In the genomic region with DNA sequence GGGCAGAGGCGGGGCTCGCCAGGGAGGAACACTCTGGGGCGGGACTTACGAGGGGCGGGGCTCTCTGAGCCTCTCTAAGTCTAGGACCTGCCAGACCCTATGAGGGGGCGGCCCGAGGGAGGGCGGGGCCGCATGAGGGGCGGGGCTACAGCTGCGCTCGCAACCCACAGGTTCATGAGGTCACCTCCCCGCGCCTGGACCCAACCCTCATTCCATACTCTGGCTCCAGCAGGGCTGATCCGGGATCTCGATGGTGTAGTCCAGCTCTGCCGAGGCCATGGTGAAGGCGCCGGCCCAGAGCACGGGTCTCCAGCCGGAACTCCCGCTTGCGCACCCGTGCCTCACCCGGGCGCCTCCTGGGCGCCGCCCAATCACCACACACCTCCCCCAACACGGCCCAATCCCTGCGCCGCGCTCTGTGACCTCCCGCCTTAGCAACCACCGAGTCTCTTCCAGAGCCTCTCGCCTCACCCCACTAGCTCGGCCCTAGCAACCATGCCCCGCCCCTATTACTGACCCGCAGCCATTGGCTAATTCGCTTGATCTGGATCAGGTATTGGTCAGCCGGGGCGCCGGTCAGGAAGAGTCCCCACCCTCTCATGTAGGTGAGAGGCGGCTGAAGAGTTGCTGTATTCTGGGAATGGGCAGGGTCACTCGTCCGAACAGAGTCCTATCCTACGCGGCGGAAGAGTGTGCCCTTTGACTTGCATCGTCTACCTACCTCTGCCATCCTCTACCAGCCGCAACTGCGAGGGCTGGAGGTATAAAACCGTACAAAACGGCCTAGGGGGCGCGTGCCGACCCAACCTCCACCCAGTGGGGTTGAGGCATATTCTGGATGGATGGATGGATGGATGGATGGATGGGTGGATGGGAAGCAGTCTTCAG, we compare ENCODE assay signal across 8 cellular contexts. TPM values are rescaled to one million over a fixed set of nuclear protein-coding genes. Genes with fewer than 3 reads are reported as not detected.
A peak's percentile ranks its signal among the peaks of the same experiment; 100 is the strongest.
DNase-seq lines count a peak whose midpoint lies in the region; ATAC-seq and TF ChIP-seq lines count a peak whose summit lies in the region.

A gene (plus strand): TSS at position 602 of the 888 bp plus-strand sequence. CDS start 14,984 bp downstream, outside the sequence.
A gene (minus strand): TSS at position 369 of the 888 bp plus-strand sequence. CDS start 90 bp downstream, at position 279.

- no peaks in the 10 kb centered on the region for H3K9me3 Mint-ChIP-seq in dendritic cell treated with granulocyte-macrophage colony-stimulating factor and Interleukin-4, amounts not matched to agents 40 ng/mL and 50 ng/mL, for 4 days

- ATAC-seq in GM19351 (IDR thresholded peaks at IDR 0.05; ENCODE audit: unreplicated experiment), result peak; percentile 88
- ATAC-seq in HG03520 (IDR thresholded peaks at IDR 0.05; ENCODE audit: unreplicated experiment), result peak; percentile 91
- peak; percentile 92 for ATAC-seq in left lung

- H3K27me3 ChIP-seq in left lung, result no peaks in the 10 kb centered on the region

- peak; percentile 100 for DNase-seq in NCI-H526 treated with DMSO at 0.1 percent for 48 hours (lab: John Stamatoyannopoulos, UW)
- DNase-seq in activated CD4-positive, alpha-beta T cell treated with anti-CD3 and anti-CD28 coated beads, Interleukin-2, amount 50 U/mL, for 24 hours (ENCODE audit: low read depth in 1 of 2, low spot score in 1 of 2), result peak; percentile 95 to 97
- DNase-seq in left lung, result peak; percentile 99 to 100
- DNase-seq in stimulated activated CD4-positive, alpha-beta T cell treated with anti-CD3 and anti-CD28 coated beads, Interleukin-2, amount 100 ng/mL, for 4 hours (ENCODE audit: low read depth), result peak; percentile 94

- H3K4me3 Mint-ChIP-seq in dendritic cell treated with granulocyte-macrophage colony-stimulating factor and Interleukin-4, amounts not matched to agents 40 ng/mL and 50 ng/mL, for 4 days, result peak within 1 kb of the TSS; percentile 87

- H3K36me3 ChIP-seq in left lung, result no peaks in the 10 kb centered on the region

- no peak for TF ChIP-seq CTCF in C4-2B (conservative IDR thresholded peaks at IDR 0.05)
- TF ChIP-seq CTCF in left lung (IDR thresholded peaks at IDR 0.05), result no peak

- intact Hi-C loops in dendritic cell treated with granulocyte-macrophage colony-stimulating factor and Interleukin-4, amounts not matched to agents 40 ng/mL and 50 ng/mL, for 4 days (cut with micrococcal nuclease), result no loop called here
- intact Hi-C loops in left lung (cut with DNase I), result no loop called here

- H3K4me1 ChIP-seq in left lung, result peaks cover 42 to 65% of the 10 kb centered on the region in 2 donors

- H3K36me3 Mint-ChIP-seq in dendritic cell treated with granulocyte-macrophage colony-stimulating factor and Interleukin-4, amounts not matched to agents 40 ng/mL and 50 ng/mL, for 4 days (ENCODE audit: low read depth), result peaks cover 22% of the 10 kb centered on the region

- H3K4me3 ChIP-seq in left lung, result peak within 1 kb of the TSS; percentile 40 to 60

- peaks cover 41% of the 10 kb centered on the region for H3K4me1 Mint-ChIP-seq in dendritic cell treated with granulocyte-macrophage colony-stimulating factor and Interleukin-4, amounts not matched to agents 40 ng/mL and 50 ng/mL, for 4 days (ENCODE audit: low read depth)

- H3K27ac ChIP-seq in C4-2B, result peak within 1 kb of the TSS; percentile 70
- peak within 1 kb of the TSS; percentile 91 to 96 for H3K27ac ChIP-seq in left lung

- peaks cover 3% of the 10 kb centered on the region for H3K27me3 Mint-ChIP-seq in dendritic cell treated with granulocyte-macrophage colony-stimulating factor and Interleukin-4, amounts not matched to agents 40 ng/mL and 50 ng/mL, for 4 days

- H3K27ac Mint-ChIP-seq in dendritic cell treated with granulocyte-macrophage colony-stimulating factor and Interleukin-4, amounts not matched to agents 40 ng/mL and 50 ng/mL, for 4 days, result no peak within 1 kb of the TSS

- no peaks in the 10 kb centered on the region for H3K9me3 ChIP-seq in left lung

RNA-seq across cellular contexts. Expression of the first gene that starts in this region (rescaled TPM):
- total RNA-seq in left lung, result 1 to 10 TPM; 4.0 to 6.4 TPM

RNA-seq across cellular contexts. Expression of the second gene that starts in this region (rescaled TPM):
- 10 to 100 TPM; 17.1 to 18.8 TPM for total RNA-seq in left lung

Comparison
In these comparisons a context has a peak if more than half of its experiments do, and no peak if none do; other contexts are left out.
1. Peak in every context shown above with its lines: DNase-seq, ATAC-seq, H3K4me3 ChIP-seq and H3K27ac ChIP-seq.